8 cellular contexts compared by ENCODE assay signal in genomic region chr1:42913426-42914091, GRCh38. TPM values are rescaled to one million over a fixed set of nuclear protein-coding genes. Genes with fewer than 3 reads are reported as not detected.
DNase-seq lines count a peak whose midpoint lies in the region; ATAC-seq, FAIRE-seq and TF ChIP-seq lines count a peak whose summit lies in the region.

No MANE protein-coding gene starts in this region.

- peaks cover 7 to 15% of the 10 kb centered on the region in 2 donors for H3K27me3 Mint-ChIP-seq in CD8-positive, alpha-beta memory T cell
- peaks cover 3% of the 10 kb centered on the region for H3K27me3 Mint-ChIP-seq in activated CD4-positive, alpha-beta T cell treated with anti-CD3 and anti-CD28 coated beads, Interleukin-2, amount 10 ng/mL, durations not matched to agents 7 days and 5 days
- peaks cover 9% of the 10 kb centered on the region for H3K27me3 Mint-ChIP-seq in nephron (ENCODE audit: low read depth)

- H3K4me3 ChIP-seq in CD8-positive, alpha-beta memory T cell (ENCODE audit: low read length), result no peak overlapping the region

- no peak overlapping the region for H3K27ac ChIP-seq in CD8-positive, alpha-beta memory T cell (ENCODE audit: low read depth, low read length)

- FAIRE-seq in H54 (lab: Jason Lieb, UNC), result no peak

- no peaks in the 10 kb centered on the region for H3K9me3 ChIP-seq in CD8-positive, alpha-beta memory T cell (ENCODE audit: low read length)

- POLR2A ChIA-PET in CD8-positive, alpha-beta memory T cell (lab: Charles Lee), result interaction anchor here (1.0 to 1.1 kb wide), 3 partner anchors 9 to 160 kb away, joined by 3 to 5 read pairs (median 3); no protein-coding TSS in a partner anchor
- POLR2A ChIA-PET in activated CD4-positive, alpha-beta T cell treated with anti-CD3 and anti-CD28 coated beads, Interleukin-2, amount 10 ng/mL, durations not matched to agents 7 days and 5 days (lab: Charles Lee), result interaction anchor here (1.2 kb wide), 1 partner anchor 160 kb away, joined by 10 read pairs; no protein-coding TSS in a partner anchor

- no peak overlapping the region for H3K4me3 Mint-ChIP-seq in CD8-positive, alpha-beta memory T cell
- no peak overlapping the region for H3K4me3 Mint-ChIP-seq in activated CD4-positive, alpha-beta T cell treated with anti-CD3 and anti-CD28 coated beads, Interleukin-2, amount 10 ng/mL, durations not matched to agents 7 days and 5 days
- no peak overlapping the region for H3K4me3 Mint-ChIP-seq in nephron

- H3K27me3 ChIP-seq in CD8-positive, alpha-beta memory T cell (ENCODE audit: insufficient read depth, low read length, poor library complexity, severe bottlenecking), result no peaks in the 10 kb centered on the region

- H3K36me3 Mint-ChIP-seq in CD8-positive, alpha-beta memory T cell, result peaks cover 0 to 8% (median 0%) of the 10 kb centered on the region in 3 donors
- H3K36me3 Mint-ChIP-seq in activated CD4-positive, alpha-beta T cell treated with anti-CD3 and anti-CD28 coated beads, Interleukin-2, amount 10 ng/mL, durations not matched to agents 7 days and 5 days (ENCODE audit: low read depth), result peaks cover 6% of the 10 kb centered on the region
- H3K36me3 Mint-ChIP-seq in nephron (ENCODE audit: low read depth), result no peaks in the 10 kb centered on the region

- no peaks in the 10 kb centered on the region for H3K4me1 ChIP-seq in CD8-positive, alpha-beta memory T cell (ENCODE audit: insufficient read depth, low read length)

- peaks cover 0 to 4% (median 3%) of the 10 kb centered on the region in 3 donors for H3K4me1 Mint-ChIP-seq in CD8-positive, alpha-beta memory T cell
- peaks cover 6% of the 10 kb centered on the region for H3K4me1 Mint-ChIP-seq in activated CD4-positive, alpha-beta T cell treated with anti-CD3 and anti-CD28 coated beads, Interleukin-2, amount 10 ng/mL, durations not matched to agents 7 days and 5 days
- no peaks in the 10 kb centered on the region for H3K4me1 Mint-ChIP-seq in nephron

- peaks cover 2 to 11% (median 8%) of the 10 kb centered on the region in 5 donors for H3K9me3 Mint-ChIP-seq in CD8-positive, alpha-beta memory T cell
- peaks cover 20% of the 10 kb centered on the region for H3K9me3 Mint-ChIP-seq in activated CD4-positive, alpha-beta T cell treated with anti-CD3 and anti-CD28 coated beads, Interleukin-2, amount 10 ng/mL, durations not matched to agents 7 days and 5 days
- H3K9me3 Mint-ChIP-seq in nephron, result peaks cover 9% of the 10 kb centered on the region

- no peaks in the 10 kb centered on the region for H3K36me3 ChIP-seq in CD8-positive, alpha-beta memory T cell (ENCODE audit: insufficient read depth, low read length)

- CTCF ChIA-PET in CD8-positive, alpha-beta memory T cell (lab: Charles Lee), result interaction anchor here (0.9 to 8.5 kb wide), 24 partner anchors 9 to 506 kb away, joined by 3 to 278 read pairs (median 4); partner anchors contain the start of genes C1orf50 and P3H1
- CTCF ChIA-PET in activated CD4-positive, alpha-beta T cell treated with anti-CD3 and anti-CD28 coated beads, Interleukin-2, amount 10 ng/mL, durations not matched to agents 7 days and 5 days (lab: Charles Lee), result interaction anchor here (0.7 to 3.8 kb wide), 26 partner anchors 9 to 313 kb away, joined by 3 to 66 read pairs (median 4); partner anchors contain the start of gene ZNF691

- H3K27ac Mint-ChIP-seq in CD8-positive, alpha-beta memory T cell, result no peak overlapping the region
- H3K27ac Mint-ChIP-seq in activated CD4-positive, alpha-beta T cell treated with anti-CD3 and anti-CD28 coated beads, Interleukin-2, amount 10 ng/mL, durations not matched to agents 7 days and 5 days, result no peak overlapping the region
- H3K27ac Mint-ChIP-seq in nephron, result no peak overlapping the region

- no peak for TF ChIP-seq POLR2A in H54 (IDR thresholded peaks at IDR 0.05; ENCODE audit: low read depth, low read length)

- ATAC-seq in GM21576 (IDR thresholded peaks at IDR 0.05; ENCODE audit: unreplicated experiment), result no peak
- ATAC-seq in GM18907 (IDR thresholded peaks at IDR 0.05; ENCODE audit: unreplicated experiment), result no peak

- peak in 4 of 5 donors; percentile 61 to 71 (median 68) for DNase-seq in CD8-positive, alpha-beta memory T cell
- DNase-seq in H54 (ENCODE audit: insufficient read length, low spot score) (peak; percentile 36), NCI-H524 (lab: John Stamatoyannopoulos, UW) (peak; percentile 40 to 67), fibroblast of peridontal ligament (ENCODE audit: extremely low read depth) (peak; percentile 88)
- DNase-seq in activated CD4-positive, alpha-beta T cell treated with anti-CD3 and anti-CD28 coated beads, Interleukin-2, amount 10 ng/mL, durations not matched to agents 7 days and 5 days, result peak; percentile 86

- TF ChIP-seq CTCF in nephron (IDR thresholded peaks at IDR 0.05; ENCODE audit: unreplicated experiment in 3 of 3), result peak; percentile 61 to 68 (median 65)

RNA-seq across cellular contexts. Expression of gene SLC2A1, which starts 45.1 kb away (rescaled TPM):
- 100 to 1,000 TPM; 103 to 108 TPM for total RNA-seq in CD8-positive, alpha-beta memory T cell
- 42.6 TPM for polyA plus RNA-seq in CD8-positive, alpha-beta memory T cell
- 100 to 1,000 TPM in 1 of 2 experiments, 10 to 100 TPM in 1; 98.0 to 109 TPM for total RNA-seq in activated CD4-positive, alpha-beta T cell treated with anti-CD3 and anti-CD28 coated beads, Interleukin-2, amount 10 ng/mL, durations not matched to agents 7 days and 5 days

Comparison
In these comparisons a context has a peak if more than half of its experiments do, and no peak if none do; other contexts are left out.
1. DNase-seq: peak in every context shown above with its lines; median percentile 88 in fibroblast of peridontal ligament; 86 in activated CD4-positive, alpha-beta T cell treated with anti-CD3 and anti-CD28 coated beads, Interleukin-2, amount 10 ng/mL, durations not matched to agents 7 days and 5 days; 68 in CD8-positive, alpha-beta memory T cell; 54 in NCI-H524; 36 in H54.